In the genomic region with DNA sequence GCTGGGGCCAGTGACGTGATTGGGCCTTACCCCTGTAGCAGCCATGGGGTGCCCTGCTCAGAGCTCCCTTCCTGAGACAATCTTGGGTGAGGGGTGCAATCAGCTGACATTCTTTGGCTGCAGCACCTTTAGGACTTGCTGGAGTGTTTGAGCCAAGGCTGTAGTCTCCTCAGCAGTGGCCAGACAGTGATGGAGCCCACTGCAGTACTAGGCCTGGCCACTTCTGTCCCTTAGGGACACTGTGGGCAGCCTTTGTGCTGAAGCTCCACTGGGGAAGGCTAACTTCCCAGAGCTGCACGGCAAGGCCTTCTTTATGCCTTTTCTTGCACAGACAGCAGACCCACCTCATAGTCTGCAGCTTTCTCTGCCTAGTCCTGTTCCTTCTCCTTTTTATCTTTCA, we compare ENCODE assay signal across 1 cellular context.
TF ChIP-seq lines count a peak whose summit lies in the region.

No MANE protein-coding gene starts in this region.

TF ChIP-seq in WTC11, 78 proteins besides CTCF, POLR2A, EP300 and RAD21 (continued from another document):
- TF ChIP-seq ERG (CRISPR knock-in tag; IDR thresholded peaks at IDR 0.05) (no peak), ZNF423 (CRISPR knock-in tag; IDR thresholded peaks at IDR 0.05) (no peak)
TF ChIP-seq in WTC11: peak in this region for 0.
